Comparison of ENCODE assay signal across 27 cellular contexts in genomic region chr2:86001326-86001725, GRCh38.
DNase-seq lines count a peak whose midpoint lies in the region; ATAC-seq, FAIRE-seq and TF ChIP-seq lines count a peak whose summit lies in the region.
"Had no signal": no experiment of that assay in that cellular context is flagged by ENCODE, and none has a peak within 500 bp of the region (broad histone marks: within the 10 kb centered on the region; RNA-seq: fewer than 3 reads in every experiment).

No MANE protein-coding gene starts in this region.

- no peaks in the 10 kb centered on the region for H4K20me1 ChIP-seq in MM.1S (ENCODE audit: insufficient read depth, low read length)
- H4K20me1 ChIP-seq: BLaER1 had no signal

- H3K27ac Mint-ChIP-seq in activated naive CD4-positive, alpha-beta T cell treated with anti-CD3 and anti-CD28 coated beads, Interleukin-2, amount 50 U/mL, for 24 hours, result no peak overlapping the region
- no peak overlapping the region for H3K27ac Mint-ChIP-seq in activated naive CD4-positive, alpha-beta T cell treated with anti-CD3 and anti-CD28 coated beads, Interleukin-2, amount 50 U/mL, for 72 hours
- H3K27ac Mint-ChIP-seq in mesothelial cell of epicardium, result peak overlapping the region; percentile 99
- H3K27ac Mint-ChIP-seq: activated naive CD8-positive, alpha-beta T cell treated with anti-CD3 and anti-CD28 coated beads for 36 hours; T-helper 17 cell; type B pancreatic cell had no signal

- intact Hi-C loops in thyroid gland (cut with DNase I), result no loop called here

- H3K27ac ChIP-seq in MM.1S (ENCODE audit: low read length) (peak overlapping the region; percentile 94; the same call in 1 of the 2 replicates), thyroid gland (peak overlapping the region in 2 of 3 donors; percentile 95 to 98)
- H3K27ac ChIP-seq: BLaER1, stomach had no signal

- H3K27me3 Mint-ChIP-seq in activated naive CD4-positive, alpha-beta T cell treated with anti-CD3 and anti-CD28 coated beads, Interleukin-2, amount 50 U/mL, for 24 hours, result no peaks in the 10 kb centered on the region
- no peaks in the 10 kb centered on the region for H3K27me3 Mint-ChIP-seq in mesothelial cell of epicardium (ENCODE audit: low read depth)
- H3K27me3 Mint-ChIP-seq: activated naive CD8-positive, alpha-beta T cell treated with anti-CD3 and anti-CD28 coated beads for 36 hours; naive B cell; T-helper 17 cell; type B pancreatic cell had no signal

- H3F3A ChIP-seq in MM.1S (ENCODE audit: insufficient read depth, low read length), result peaks cover 45% of the 10 kb centered on the region

- DNase-seq in activated naive CD4-positive, alpha-beta T cell treated with anti-CD3 and anti-CD28 coated beads, Interleukin-2, amount 50 U/mL, for 72 hours (ENCODE audit: low spot score in 2 of 2), result no peak
- DNase-seq in MM.1S (no peak), mesothelial cell of epicardium (ENCODE audit: low spot score in 2 of 2, unreplicated experiment in 2 of 2) (no peak), thyroid gland (no peak), urothelium cell line (ENCODE audit: low spot score) (no peak)
- DNase-seq: ACHN; activated naive CD8-positive, alpha-beta T cell treated with anti-CD3 and anti-CD28 coated beads for 36 hours; DMS79 treated with DMSO at 0.1 percent for 48 hours; dorsolateral prefrontal cortex; HCEC 1CT; hypothalamus; immature natural killer cell; naive B cell; NCI-H2171; NCI-H510A; small intestine; stimulated activated CD4-positive, alpha-beta T cell treated with anti-CD3 and anti-CD28 coated beads, Interleukin-1b, Interleukin-23, amount 100 ng/mL, for 48 hours; stimulated activated CD8-positive, alpha-beta memory T cell treated with anti-CD3 and anti-CD28 coated beads, Interleukin-4, amount 100 ng/mL, for 48 hours; stomach; T-helper 17 cell had no signal

- no peaks in the 10 kb centered on the region for H3K36me3 ChIP-seq in MM.1S (replicated peaks; ENCODE audit: insufficient read depth, low read length)
- H3K36me3 ChIP-seq in thyroid gland, result no peaks in the 10 kb centered on the region
- H3K36me3 ChIP-seq: BLaER1, stomach had no signal

- H2AFZ ChIP-seq in MM.1S (ENCODE audit: low read length), result 0 out of 2 replicates have a peak overlapping the region, but pooled peaks have one; percentile 17

- H3K4me3 Mint-ChIP-seq in activated naive CD4-positive, alpha-beta T cell treated with anti-CD3 and anti-CD28 coated beads, Interleukin-2, amount 50 U/mL, for 24 hours, result peak overlapping the region; percentile 30
- no peak overlapping the region for H3K4me3 Mint-ChIP-seq in mesothelial cell of epicardium
- H3K4me3 Mint-ChIP-seq: activated naive CD8-positive, alpha-beta T cell treated with anti-CD3 and anti-CD28 coated beads for 36 hours; T-helper 17 cell; type B pancreatic cell had no signal

- no peak for ATAC-seq in activated naive CD4-positive, alpha-beta T cell treated with anti-CD3 and anti-CD28 coated beads, Interleukin-2, amount 50 U/mL, for 72 hours
- ATAC-seq in HG03135 (IDR thresholded peaks at IDR 0.05; ENCODE audit: unreplicated experiment), result no peak
- ATAC-seq in HG02571 (IDR thresholded peaks at IDR 0.05; ENCODE audit: unreplicated experiment), result no peak
- ATAC-seq: HepG2, T-helper 17 cell had no signal

- no peak overlapping the region for H3K9ac ChIP-seq in MM.1S (ENCODE audit: low read length)
- H3K9ac ChIP-seq: BLaER1 had no signal

- TF ChIP-seq CTCF in MM.1S (IDR thresholded peaks at IDR 0.05; ENCODE audit: low read length) (no peak), mesothelial cell of epicardium (IDR thresholded peaks at IDR 0.05; ENCODE audit: unreplicated experiment) (no peak), thyroid gland (IDR thresholded peaks at IDR 0.05) (no peak)

- peaks cover 39% of the 10 kb centered on the region for H3K4me1 Mint-ChIP-seq in activated naive CD4-positive, alpha-beta T cell treated with anti-CD3 and anti-CD28 coated beads, Interleukin-2, amount 50 U/mL, for 24 hours
- H3K4me1 Mint-ChIP-seq in mesothelial cell of epicardium, result peaks cover 54% of the 10 kb centered on the region

- no peak for FAIRE-seq in urothelium cell line (lab: Jason Lieb, UNC)
- FAIRE-seq: HepG2, small intestine had no signal

- H3K79me2 ChIP-seq in MM.1S (ENCODE audit: low read length), result peaks cover 11% of the 10 kb centered on the region

- TF ChIP-seq POLR2A in thyroid gland (IDR thresholded peaks at IDR 0.05), result no peak

- H3K4me2 ChIP-seq in MM.1S (ENCODE audit: low read depth, low read length), result no peak overlapping the region
- H3K4me2 ChIP-seq: BLaER1 had no signal

- no peaks in the 10 kb centered on the region for H3K9me2 ChIP-seq in MM.1S (replicated peaks; ENCODE audit: insufficient read depth, low read length)

- H3K9me3 ChIP-seq in MM.1S (replicated peaks; ENCODE audit: insufficient read depth, low read length) (no peaks in the 10 kb centered on the region), thyroid gland (no peaks in the 10 kb centered on the region)

- no peaks in the 10 kb centered on the region for H3K27me3 ChIP-seq in MM.1S (replicated peaks; ENCODE audit: insufficient read depth, low read length)
- H3K27me3 ChIP-seq in thyroid gland, result no peaks in the 10 kb centered on the region
- H3K27me3 ChIP-seq: BLaER1, dorsolateral prefrontal cortex, stomach had no signal

- H3K9me3 Mint-ChIP-seq in activated naive CD4-positive, alpha-beta T cell treated with anti-CD3 and anti-CD28 coated beads, Interleukin-2, amount 50 U/mL, for 24 hours, result no peaks in the 10 kb centered on the region
- peaks cover 7 to 23% of the 10 kb centered on the region in 2 donors for H3K9me3 Mint-ChIP-seq in activated naive CD4-positive, alpha-beta T cell treated with anti-CD3 and anti-CD28 coated beads, Interleukin-2, amount 50 U/mL, for 72 hours
- H3K9me3 Mint-ChIP-seq in mesothelial cell of epicardium, result peaks cover 18% of the 10 kb centered on the region
- H3K9me3 Mint-ChIP-seq: immature natural killer cell had no signal

- H3K4me3 ChIP-seq in MM.1S (ENCODE audit: low read length), result no peak overlapping the region
- no peak overlapping the region for H3K4me3 ChIP-seq in thyroid gland (replicated peaks in 1 of 3)
- H3K4me3 ChIP-seq: BLaER1, dorsolateral prefrontal cortex, SK-N-MC, stomach had no signal

- H3K4me1 ChIP-seq in MM.1S (ENCODE audit: low read length), result peaks cover 55% of the 10 kb centered on the region
- H3K4me1 ChIP-seq in thyroid gland, result peaks cover 44 to 48% of the 10 kb centered on the region in 2 donors

- H3K36me3 Mint-ChIP-seq in activated naive CD4-positive, alpha-beta T cell treated with anti-CD3 and anti-CD28 coated beads, Interleukin-2, amount 50 U/mL, for 24 hours, result peaks cover 3% of the 10 kb centered on the region
- H3K36me3 Mint-ChIP-seq in activated naive CD4-positive, alpha-beta T cell treated with anti-CD3 and anti-CD28 coated beads, Interleukin-2, amount 50 U/mL, for 72 hours, result peaks cover 0 to 21% of the 10 kb centered on the region in 2 donors
- H3K36me3 Mint-ChIP-seq in mesothelial cell of epicardium, result peaks cover 11% of the 10 kb centered on the region
- H3K36me3 Mint-ChIP-seq: immature natural killer cell had no signal

- WGBS in thyroid gland, 2 donors, result 100% methylated on average over 1 of the region's 1 CpG
